8 cellular contexts compared by ENCODE assay signal in the genomic region with DNA sequence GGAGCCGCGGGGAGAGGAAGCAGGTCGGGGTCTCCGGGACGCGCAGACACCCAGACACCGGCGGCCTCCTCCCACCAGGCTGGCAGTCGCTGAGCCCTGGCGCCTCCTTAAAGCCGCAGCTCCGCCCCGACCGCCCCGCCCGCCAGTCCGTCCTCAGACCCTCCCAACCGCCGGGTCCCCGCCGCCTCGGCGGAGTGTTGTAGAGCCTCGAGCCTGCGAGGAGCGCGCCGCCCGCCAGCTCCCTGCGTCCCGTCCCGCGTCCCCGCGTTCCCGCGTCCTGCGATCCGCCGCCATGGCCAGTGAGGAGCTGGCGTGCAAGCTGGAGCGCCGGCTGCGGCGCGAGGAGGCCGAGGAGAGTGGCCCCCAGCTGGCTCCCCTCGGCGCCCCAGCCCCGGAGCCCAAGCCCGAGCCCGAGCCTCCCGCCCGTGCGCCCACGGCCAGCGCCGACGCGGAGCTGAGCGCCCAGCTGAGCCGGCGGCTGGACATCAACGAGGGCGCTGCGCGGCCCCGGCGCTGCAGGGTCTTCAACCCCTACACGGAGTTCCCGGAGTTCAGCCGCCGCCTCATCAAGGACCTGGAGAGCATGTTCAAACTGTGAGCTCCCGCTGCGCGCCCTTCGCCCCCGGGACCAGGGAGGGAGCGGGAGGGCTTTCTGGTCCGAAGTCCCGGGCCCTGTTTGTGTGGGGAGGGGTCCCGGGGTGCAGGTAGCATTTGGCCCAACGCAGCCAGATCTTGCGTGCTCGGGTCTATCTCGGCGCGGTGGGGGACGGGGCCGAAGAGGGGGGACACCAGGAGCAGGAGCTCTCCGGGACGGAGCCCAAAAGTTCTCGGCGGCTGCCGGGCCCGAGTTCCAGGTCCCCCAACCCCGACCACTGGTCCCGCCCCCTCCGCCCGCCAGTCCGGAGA. TPM values are rescaled to one million over a fixed set of nuclear protein-coding genes. Genes with fewer than 3 reads are reported as not detected.
DNase-seq lines count a peak whose midpoint lies in the region; ATAC-seq and TF ChIP-seq lines count a peak whose summit lies in the region.

A gene with protein sequence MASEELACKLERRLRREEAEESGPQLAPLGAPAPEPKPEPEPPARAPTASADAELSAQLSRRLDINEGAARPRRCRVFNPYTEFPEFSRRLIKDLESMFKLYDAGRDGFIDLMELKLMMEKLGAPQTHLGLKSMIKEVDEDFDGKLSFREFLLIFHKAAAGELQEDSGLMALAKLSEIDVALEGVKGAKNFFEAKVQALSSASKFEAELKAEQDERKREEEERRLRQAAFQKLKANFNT (plus strand): TSS at position 192 of the 906 bp plus-strand sequence. CDS start 101 bp downstream, at position 293.

- H3K27me3 ChIP-seq in right atrium auricular region (no peaks in the 10 kb centered on the region), upper lobe of left lung (peaks cover 0 to 31% (median 18%) of the 10 kb centered on the region in 4 donors)

- no peaks in the 10 kb centered on the region for H3K36me3 ChIP-seq in right atrium auricular region
- H3K36me3 ChIP-seq in upper lobe of left lung: no peaks in the 10 kb centered on the region

- TF ChIP-seq CTCF in right atrium auricular region (IDR thresholded peaks at IDR 0.05) (no peak), upper lobe of left lung (IDR thresholded peaks at IDR 0.05) (no peak)

- H3K4me3 ChIP-seq in right atrium auricular region (peak within 1 kb of the TSS; percentile 62 to 67), upper lobe of left lung (peak within 1 kb of the TSS; percentile 29 to 63 (median 51))

- H3K27ac ChIP-seq in angular gyrus (ENCODE audit: low read depth, low read length): peak within 1 kb of the TSS; percentile 89
- H3K27ac ChIP-seq in right atrium auricular region: peak within 1 kb of the TSS; percentile 56 to 79
- peak within 1 kb of the TSS in 3 of 4 donors; percentile 50 to 77 (median 52) for H3K27ac ChIP-seq in upper lobe of left lung

- ATAC-seq in HG02885 (IDR thresholded peaks at IDR 0.05; ENCODE audit: poor library complexity, unreplicated experiment) (peak; percentile 38), upper lobe of left lung (ENCODE audit: low FRiP score in 2 of 2) (peak; percentile 50 to 94), HG02610 (IDR thresholded peaks at IDR 0.05; ENCODE audit: unreplicated experiment) (no peak)

- peaks cover 0 to 25% of the 10 kb centered on the region in 2 donors for H3K4me1 ChIP-seq in right atrium auricular region
- H3K4me1 ChIP-seq in upper lobe of left lung: peaks cover 11 to 27% (median 25%) of the 10 kb centered on the region in 4 donors

- 4 to 10% methylated on average over 14 to 27 of the region's 101 CpGs for WGBS in upper lobe of left lung, 2 donors

- DNase-seq in AG20443 (ENCODE audit: low spot score) (peak; percentile 65), SW 1271 (lab: John Stamatoyannopoulos, UW) (peak; percentile 13 to 58), right atrium auricular region (ENCODE audit: low spot score) (peak; percentile 70), posterior cingulate gyrus (peak; percentile 70 to 97 (median 80)), upper lobe of left lung (peak; percentile 52 to 94)

- H3K9me3 ChIP-seq in right atrium auricular region: no peaks in the 10 kb centered on the region
- H3K9me3 ChIP-seq in upper lobe of left lung: no peaks in the 10 kb centered on the region

- TF ChIP-seq EP300 in upper lobe of left lung (IDR thresholded peaks at IDR 0.05): no peak

- intact Hi-C loops in posterior cingulate gyrus (cut with DNase I): loop anchor here (5.0 to 10.0 kb wide), 2 partner anchors 34 to 61 kb away; a partner anchor contains a TSS

- TF ChIP-seq POLR2A in upper lobe of left lung (IDR thresholded peaks at IDR 0.05): peak in 2 of 4 donors; percentile 26 to 36

RNA-seq across cellular contexts. Expression of the gene that starts here (rescaled TPM):
- total RNA-seq in right atrium auricular region (10 to 100 TPM; 11.4 to 11.5 TPM), upper lobe of left lung (10 to 100 TPM in 1 of 6 donors, 1 to 10 TPM in 5; 3.7 to 11.1 (median 5.2) TPM)
